ENCODE assay signal across 19 cellular contexts in genomic region chr13:47463726-47464125, GRCh38.
DNase-seq lines count a peak whose midpoint lies in the region; TF ChIP-seq lines count a peak whose summit lies in the region.
"Had no signal": no experiment of that assay in that cellular context is flagged by ENCODE, and none has a peak within 500 bp of the region (broad histone marks: within the 10 kb centered on the region; RNA-seq: fewer than 3 reads in every experiment).

No MANE protein-coding gene starts in this region.

- peaks cover 14 to 21% of the 10 kb centered on the region in 2 experiments for H3K9me3 Mint-ChIP-seq in H9

- no peak overlapping the region for H3K23ac ChIP-seq in H9 (ENCODE audit: insufficient read length, low read depth, low read length)

- H3K79me2 ChIP-seq in H9 (ENCODE audit: insufficient read depth, low read length) (no peaks in the 10 kb centered on the region), Karpas-422 (ENCODE audit: low read length) (no peaks in the 10 kb centered on the region)

- H3K4me2 ChIP-seq in H9 (ENCODE audit: insufficient read depth, insufficient read length, low read length) = no peak overlapping the region
- no peak overlapping the region for H3K4me2 ChIP-seq in Karpas-422 (ENCODE audit: low read depth, low read length, poor library complexity, severe bottlenecking)
- H3K4me2 ChIP-seq: PC-9 had no signal

- no peak overlapping the region for H4K5ac ChIP-seq in H9 (ENCODE audit: insufficient read length, low read depth, low read length)

- H3K27ac ChIP-seq in H9 (ENCODE audit: insufficient read length, low read depth, low read length) = no peak overlapping the region
- H3K27ac ChIP-seq in Karpas-422 (ENCODE audit: low read length) = no peak overlapping the region
- H3K27ac ChIP-seq: body of pancreas, PC-9 had no signal

- in situ Hi-C loops in GM13976 (cut with MboI; ENCODE audit: low sequenced_read_pairs, unreplicated experiment) = no loop called here

- no peak overlapping the region; the same call in 1 of the 2 replicates for H3K14ac ChIP-seq in H9 (ENCODE audit: insufficient read depth, low read length)

- DNase-seq in AG04449 (ENCODE audit: low read depth, low spot score) (no peak), H9 (peak; percentile 53), T1000 (lab: John Stamatoyannopoulos, UW) (peak; percentile 34), fibroblast of the aortic adventitia (ENCODE audit: low read depth) (peak; percentile 16), Karpas-422 (no peak), DMS79 (lab: John Stamatoyannopoulos, UW) (no peak), GM13976 (ENCODE audit: low spot score) (no peak)
- no peak for DNase-seq in activated effector memory CD4-positive, alpha-beta T cell treated with Interleukin-2 at 50 U/mL for 16 hours
- DNase-seq: activated CD4-positive, CD25-positive, alpha-beta regulatory T cell treated with anti-CD3 and anti-CD28 coated beads, Interleukin-2, amount 50 U/mL, for 72 hours; activated naive CD4-positive, alpha-beta T cell; body of pancreas; Caco-2; dermis blood vessel endothelial cell; NCI-H187 treated with DMSO at 0.1 percent for 48 hours; NCI-H510A treated with DMSO at 0.1 percent for 48 hours; PC-9; stimulated activated naive CD4-positive, alpha-beta T cell treated with Interleukin-2 at 50 U/mL for 16 hours had no signal

- H3K4me1 ChIP-seq in H9 (ENCODE audit: insufficient read depth, low read length) (peaks cover 6% of the 10 kb centered on the region; the same call in 1 of the 2 replicates), Karpas-422 (ENCODE audit: low read length) (no peaks in the 10 kb centered on the region)
- H3K4me1 ChIP-seq: body of pancreas, Caco-2 had no signal

- H3K18ac ChIP-seq in H9 (ENCODE audit: insufficient read length, low read depth, low read length) = no peak overlapping the region

- WGBS in H9 (ENCODE audit: extremely low coverage, insufficient read length, low lambda C conversion rate) = no CpG with 5 or more reads among the region's 6 CpGs

- H3K36me3 ChIP-seq in Karpas-422 (ENCODE audit: insufficient read depth, low read length) = no peaks in the 10 kb centered on the region

- H4K20me1 ChIP-seq in H9 (ENCODE audit: control insufficient read depth, insufficient read depth, insufficient read length) (no peaks in the 10 kb centered on the region), Karpas-422 (ENCODE audit: insufficient read depth, low read depth, low read length) (no peaks in the 10 kb centered on the region)

- H2BK20ac ChIP-seq in H9 (ENCODE audit: low read depth, low read length, poor library complexity, severe bottlenecking) = no peak overlapping the region

- H4K8ac ChIP-seq in H9 (replicated peaks; ENCODE audit: insufficient read length, low read depth, low read length) = no peak overlapping the region

- no peaks in the 10 kb centered on the region for H3K9me2 ChIP-seq in Karpas-422 (replicated peaks; ENCODE audit: insufficient read depth, low read length)

- H2AFZ ChIP-seq in H9 (ENCODE audit: low read length) (no peak overlapping the region), Karpas-422 (ENCODE audit: low read length) (no peak overlapping the region)
- H2AFZ ChIP-seq: PC-9 had no signal

- no peak overlapping the region for H3K56ac ChIP-seq in H9 (ENCODE audit: insufficient read length, low read depth, low read length)

- H3K27me3 Mint-ChIP-seq in H9 (ENCODE audit: low read depth) = no peaks in the 10 kb centered on the region; the same call in 1 of the 2 replicates
- H3K27me3 Mint-ChIP-seq: progenitor cell of endocrine pancreas, type B pancreatic cell had no signal

- CTCF ChIA-PET in AG04449 (lab: Yijun Ruan, JAX) = interaction anchor here (0.7 to 1.8 kb wide), 4 partner anchors 9 to 312 kb away, joined by 4 to 5 read pairs (median 4); no protein-coding TSS in a partner anchor

- H3K23me2 ChIP-seq in H9 (ENCODE audit: insufficient read length, low read depth, low read length, poor library complexity, severe bottlenecking) = no peaks in the 10 kb centered on the region

- H2AK5ac ChIP-seq in H9 (ENCODE audit: insufficient read length, low read length) = no peak overlapping the region

- no peak overlapping the region for H2BK15ac ChIP-seq in H9 (ENCODE audit: low read depth, low read length)

- H3T11ph ChIP-seq in H9 (ENCODE audit: low read length) = no peak overlapping the region

- peaks cover 18% of the 10 kb centered on the region in 2 experiments for H3K4me1 Mint-ChIP-seq in H9

- H3K36me3 Mint-ChIP-seq in H9 (ENCODE audit: insufficient read depth in 1 of 3, low read depth in 3 of 3) = peaks cover 3 to 6% (median 4%) of the 10 kb centered on the region in 3 experiments; a peak in 1 of 7 replicates
- H3K36me3 Mint-ChIP-seq: type B pancreatic cell had no signal

- H2BK5ac ChIP-seq in H9 (ENCODE audit: insufficient read length, low read length) = no peak overlapping the region

- H3K27me3 ChIP-seq in H9 (ENCODE audit: insufficient read depth, low read length) (no peaks in the 10 kb centered on the region), Karpas-422 (ENCODE audit: low read length) (no peaks in the 10 kb centered on the region)
- H3K27me3 ChIP-seq: body of pancreas had no signal

- no peak overlapping the region for H3K4me3 ChIP-seq in AG04449 (ENCODE audit: low read depth, low read length)
- H3K4me3 ChIP-seq in fibroblast of the aortic adventitia (ENCODE audit: low read depth, low read length) = no peak overlapping the region
- H3K4me3 ChIP-seq in Karpas-422 (ENCODE audit: low read length) = no peak overlapping the region
- H3K4me3 ChIP-seq: body of pancreas, PC-9 had no signal

- no peaks in the 10 kb centered on the region for H3K9me3 ChIP-seq in H9 (ENCODE audit: control insufficient read depth, low read depth, low read length)
- no peaks in the 10 kb centered on the region for H3K9me3 ChIP-seq in Karpas-422 (ENCODE audit: low read length)
- H3K9me3 ChIP-seq: body of pancreas, Caco-2 had no signal

- H3K4me3 Mint-ChIP-seq in H9 = no peak overlapping the region
- H3K4me3 Mint-ChIP-seq: type B pancreatic cell had no signal

- H3K4ac ChIP-seq in H9 (ENCODE audit: low read depth, low read length) = no peak overlapping the region

- TF ChIP-seq CTCF in AG04449 (IDR thresholded peaks at IDR 0.05; ENCODE audit: insufficient read depth, low read length, missing control alignments) (peak; percentile 2), H9 (conservative IDR thresholded peaks at IDR 0.05) (no peak), fibroblast of the aortic adventitia (IDR thresholded peaks at IDR 0.05; ENCODE audit: insufficient read depth, low read length) (no peak), GM13976 (IDR thresholded peaks at IDR 0.05; ENCODE audit: borderline replicate concordance, control extremely low read depth, extremely low read depth, insufficient read depth, missing control alignments) (no peak)

- no peak overlapping the region for H3K27ac Mint-ChIP-seq in H9
- H3K27ac Mint-ChIP-seq: progenitor cell of endocrine pancreas, type B pancreatic cell had no signal

- H3K9ac ChIP-seq in H9 (ENCODE audit: extremely low read depth, insufficient read length, low read length) (no peak overlapping the region), Karpas-422 (ENCODE audit: low read length) (no peak overlapping the region)

- POLR2A ChIA-PET in AG04449 (lab: Yijun Ruan, JAX) = no interaction called here

- H2BK120ac ChIP-seq in H9 (ENCODE audit: low read depth, low read length, poor library complexity, severe bottlenecking) = no peak overlapping the region

- H2BK12ac ChIP-seq in H9 (ENCODE audit: insufficient read length, low read depth, low read length) = no peak overlapping the region

- no peak overlapping the region for H4K91ac ChIP-seq in H9 (ENCODE audit: insufficient read length, low read depth, low read length)

- H3K79me1 ChIP-seq in H9 (ENCODE audit: insufficient read depth, low read depth, low read length, poor library complexity, severe bottlenecking) = no peaks in the 10 kb centered on the region

Comparison
In these comparisons a context has a peak if more than half of its experiments do, and no peak if none do; other contexts are left out.
1. DNase-seq: peak in H9 (single experiment), T1000 (single experiment) and fibroblast of the aortic adventitia (single experiment); none in AG04449 (single experiment), activated effector memory CD4-positive, alpha-beta T cell treated with Interleukin-2 at 50 U/mL for 16 hours (single experiment), Karpas-422 (single experiment), DMS79 (single experiment) and GM13976 (single experiment).